15 cellular contexts compared by ENCODE assay signal in the genomic region with DNA sequence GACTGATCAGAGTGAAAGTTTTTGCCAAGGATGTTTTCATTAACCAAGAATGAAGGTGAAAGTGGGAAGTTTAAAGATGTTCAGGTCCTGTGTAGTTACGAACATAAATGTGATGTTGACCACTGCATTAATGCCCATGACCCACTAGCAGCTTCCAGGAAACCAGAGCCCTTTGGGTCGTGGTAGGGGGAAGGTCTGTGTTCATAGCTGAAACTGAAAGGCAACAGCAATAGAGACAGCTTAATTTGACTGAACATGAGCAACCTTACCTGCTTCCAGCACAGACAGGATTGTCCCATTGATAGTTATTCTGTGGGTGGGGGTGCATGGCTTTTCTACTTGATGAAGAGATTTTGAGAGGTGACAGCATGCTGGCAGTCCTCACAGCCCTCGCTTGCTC. TPM values are rescaled to one million over a fixed set of nuclear protein-coding genes. Genes with fewer than 3 reads are reported as not detected.
DNase-seq lines count a peak whose midpoint lies in the region; ATAC-seq lines count a peak whose summit lies in the region.
"Had no signal": no experiment of that assay in that cellular context is flagged by ENCODE, and none has a peak within 500 bp of the region (broad histone marks: within the 10 kb centered on the region; RNA-seq: fewer than 3 reads in every experiment).

No MANE protein-coding gene starts in this region.

- H3K4me1 Mint-ChIP-seq in activated naive CD4-positive, alpha-beta T cell treated with anti-CD3 and anti-CD28 coated beads for 36 hours (ENCODE audit: low read depth) = peaks cover 57% of the 10 kb centered on the region
- H3K4me1 Mint-ChIP-seq in activated naive CD4-positive, alpha-beta T cell treated with anti-CD3 and anti-CD28 coated beads, Interleukin-2, amount 10 ng/mL, durations not matched to agents 7 days and 5 days = peaks cover 42% of the 10 kb centered on the region
- peaks cover 64% of the 10 kb centered on the region for H3K4me1 Mint-ChIP-seq in central memory CD8-positive, alpha-beta T cell
- H3K4me1 Mint-ChIP-seq in stimulated activated naive CD8-positive, alpha-beta T cell treated with anti-CD3 and anti-CD28 coated beads, Interleukin-15, amount 100 ng/mL, for 72 hours = peaks cover 75% of the 10 kb centered on the region

- peaks cover 23% of the 10 kb centered on the region for H3K36me3 Mint-ChIP-seq in activated naive CD4-positive, alpha-beta T cell treated with anti-CD3 and anti-CD28 coated beads for 36 hours (ENCODE audit: low read depth)
- H3K36me3 Mint-ChIP-seq in activated naive CD4-positive, alpha-beta T cell treated with anti-CD3 and anti-CD28 coated beads, Interleukin-2, amount 10 ng/mL, durations not matched to agents 7 days and 5 days = peaks cover 27% of the 10 kb centered on the region
- H3K36me3 Mint-ChIP-seq in central memory CD8-positive, alpha-beta T cell (ENCODE audit: insufficient read depth) = peaks cover 30% of the 10 kb centered on the region

- CTCF ChIA-PET in activated naive CD4-positive, alpha-beta T cell treated with anti-CD3 and anti-CD28 coated beads for 36 hours (lab: Charles Lee) = interaction anchor here (0.8 to 1.2 kb wide), 2 partner anchors 10 to 17 kb away, joined by 3 to 5 read pairs; no protein-coding TSS in a partner anchor
- CTCF ChIA-PET in activated naive CD4-positive, alpha-beta T cell treated with anti-CD3 and anti-CD28 coated beads, Interleukin-2, amount 10 ng/mL, durations not matched to agents 7 days and 5 days (lab: Charles Lee) = no interaction called here

- no peak overlapping the region for H2BK120ac ChIP-seq in mesendoderm (ENCODE audit: low read depth, low read length)

- H4K5ac ChIP-seq in mesendoderm (ENCODE audit: low read length) = no peak overlapping the region

- H3K9me3 Mint-ChIP-seq in activated naive CD4-positive, alpha-beta T cell treated with anti-CD3 and anti-CD28 coated beads for 36 hours = no peaks in the 10 kb centered on the region
- peaks cover 2% of the 10 kb centered on the region for H3K9me3 Mint-ChIP-seq in activated naive CD4-positive, alpha-beta T cell treated with anti-CD3 and anti-CD28 coated beads, Interleukin-2, amount 10 ng/mL, durations not matched to agents 7 days and 5 days
- no peaks in the 10 kb centered on the region for H3K9me3 Mint-ChIP-seq in central memory CD8-positive, alpha-beta T cell
- peaks cover 0 to 8% of the 10 kb centered on the region in 2 donors for H3K9me3 Mint-ChIP-seq in stimulated activated naive CD8-positive, alpha-beta T cell treated with anti-CD3 and anti-CD28 coated beads, Interleukin-15, amount 100 ng/mL, for 72 hours
- H3K9me3 Mint-ChIP-seq: T-helper 1 cell treated with Interleukin-12 subunit alpha and Interleukin-12 subunit beta and Interleukin-4 antibody, amounts not matched to agents 30 μg/mL and 1 μg/mL, for 36 hours had no signal

- no peak overlapping the region for H3K4me2 ChIP-seq in mesendoderm (ENCODE audit: low read length)

- no peak overlapping the region for H3K9ac ChIP-seq in mesendoderm (ENCODE audit: low read length)

- intact Hi-C loops in activated naive CD4-positive, alpha-beta T cell treated with anti-CD3 and anti-CD28 coated beads for 36 hours (cut with micrococcal nuclease) = no loop called here

- no peak overlapping the region for H3K27ac ChIP-seq in mesendoderm (ENCODE audit: low read depth, low read length)

- no peak overlapping the region for H3K4me3 ChIP-seq in mesendoderm (ENCODE audit: low read length)

- H2AK5ac ChIP-seq in mesendoderm (ENCODE audit: low read length) = no peak overlapping the region

- H2BK15ac ChIP-seq in mesendoderm (replicated peaks; ENCODE audit: low read depth) = no peak overlapping the region

- H3K79me1 ChIP-seq in mesendoderm (ENCODE audit: low read length) = peaks cover 19% of the 10 kb centered on the region

- H3K23ac ChIP-seq in mesendoderm (ENCODE audit: low read length) = no peak overlapping the region

- H3K27ac Mint-ChIP-seq in activated naive CD4-positive, alpha-beta T cell treated with anti-CD3 and anti-CD28 coated beads for 36 hours = peak overlapping the region; percentile 13
- no peak overlapping the region for H3K27ac Mint-ChIP-seq in activated naive CD4-positive, alpha-beta T cell treated with anti-CD3 and anti-CD28 coated beads, Interleukin-2, amount 10 ng/mL, durations not matched to agents 7 days and 5 days
- peak overlapping the region; percentile 27 for H3K27ac Mint-ChIP-seq in central memory CD8-positive, alpha-beta T cell (ENCODE audit: low read depth)
- H3K27ac Mint-ChIP-seq in stimulated activated naive CD8-positive, alpha-beta T cell treated with anti-CD3 and anti-CD28 coated beads, Interleukin-15, amount 100 ng/mL, for 72 hours = no peak overlapping the region
- H3K27ac Mint-ChIP-seq: T-helper 1 cell treated with Interleukin-12 subunit alpha and Interleukin-12 subunit beta and Interleukin-4 antibody, amounts not matched to agents 30 μg/mL and 1 μg/mL, for 36 hours had no signal

- no peak overlapping the region for H4K8ac ChIP-seq in mesendoderm (ENCODE audit: low read depth, low read length)

- H3K4me1 ChIP-seq in mesendoderm (ENCODE audit: control insufficient read depth, low read depth, low read length) = no peaks in the 10 kb centered on the region

- no peak overlapping the region for H3K4me3 Mint-ChIP-seq in activated naive CD4-positive, alpha-beta T cell treated with anti-CD3 and anti-CD28 coated beads for 36 hours
- H3K4me3 Mint-ChIP-seq in activated naive CD4-positive, alpha-beta T cell treated with anti-CD3 and anti-CD28 coated beads, Interleukin-2, amount 10 ng/mL, durations not matched to agents 7 days and 5 days = no peak overlapping the region
- H3K4me3 Mint-ChIP-seq in central memory CD8-positive, alpha-beta T cell = no peak overlapping the region
- peak overlapping the region in 1 of 2 donors; percentile 49 for H3K4me3 Mint-ChIP-seq in stimulated activated naive CD8-positive, alpha-beta T cell treated with anti-CD3 and anti-CD28 coated beads, Interleukin-15, amount 100 ng/mL, for 72 hours
- H3K4me3 Mint-ChIP-seq: T-helper 1 cell treated with Interleukin-12 subunit alpha and Interleukin-12 subunit beta and Interleukin-4 antibody, amounts not matched to agents 30 μg/mL and 1 μg/mL, for 36 hours had no signal

- H3K27me3 ChIP-seq in mesendoderm (ENCODE audit: insufficient read depth, low read length, poor library complexity) = no peaks in the 10 kb centered on the region

- no peak overlapping the region for H3K4ac ChIP-seq in mesendoderm (ENCODE audit: low read depth, low read length)

- no peak overlapping the region for H3K18ac ChIP-seq in mesendoderm (ENCODE audit: low read length)

- peaks cover 43% of the 10 kb centered on the region for H3K79me2 ChIP-seq in mesendoderm (ENCODE audit: control insufficient read depth, insufficient read depth, low read length)

- peak; percentile 48 for ATAC-seq in HG02981 (IDR thresholded peaks at IDR 0.05; ENCODE audit: unreplicated experiment)
- no peak for ATAC-seq in central memory CD8-positive, alpha-beta T cell (replicated peaks; ENCODE audit: extremely low read depth, poor library complexity, severe bottlenecking)
- peak; percentile 69 for ATAC-seq in stimulated activated naive CD8-positive, alpha-beta T cell treated with anti-CD3 and anti-CD28 coated beads, Interleukin-15, amount 100 ng/mL, for 72 hours
- ATAC-seq: esophagus mucosa had no signal

- H3K56ac ChIP-seq in mesendoderm (ENCODE audit: low read length) = no peak overlapping the region

- no peak overlapping the region for H2BK5ac ChIP-seq in mesendoderm (ENCODE audit: low read length)

- no peaks in the 10 kb centered on the region for H3K36me3 ChIP-seq in mesendoderm (ENCODE audit: control insufficient read depth, insufficient read depth, low read length)

- WGBS in mesendoderm (ENCODE audit: extremely low coverage, insufficient coverage, low lambda C conversion rate) = no CpG with 5 or more reads among the region's 3 CpGs

- no peak for DNase-seq in activated naive CD4-positive, alpha-beta T cell treated with anti-CD3 and anti-CD28 coated beads for 36 hours
- no peak for DNase-seq in activated naive CD4-positive, alpha-beta T cell treated with anti-CD3 and anti-CD28 coated beads, Interleukin-2, amount 10 ng/mL, durations not matched to agents 7 days and 5 days
- no peak for DNase-seq in central memory CD8-positive, alpha-beta T cell (ENCODE audit: low spot score in 2 of 2)
- no peak for DNase-seq in stimulated activated naive CD8-positive, alpha-beta T cell treated with anti-CD3 and anti-CD28 coated beads, Interleukin-15, amount 100 ng/mL, for 72 hours
- DNase-seq in NCI-H526 treated with DMSO at 0.1 percent for 48 hours (lab: John Stamatoyannopoulos, UW) (no peak), middle frontal gyrus (ENCODE audit: extremely low spot score, low spot score) (no peak), mesendoderm (no peak)
- DNase-seq: ACHN; amygdala; cortex of kidney; NCI-H2081 treated with DMSO at 0.1 percent for 48 hours; stimulated activated CD4-positive, alpha-beta T cell treated with anti-CD3 and anti-CD28 coated beads, Interleukin-15, amount 100 ng/mL, for 24 hours had no signal

- H3K27me3 Mint-ChIP-seq in activated naive CD4-positive, alpha-beta T cell treated with anti-CD3 and anti-CD28 coated beads for 36 hours (ENCODE audit: low read depth) = no peaks in the 10 kb centered on the region
- no peaks in the 10 kb centered on the region for H3K27me3 Mint-ChIP-seq in activated naive CD4-positive, alpha-beta T cell treated with anti-CD3 and anti-CD28 coated beads, Interleukin-2, amount 10 ng/mL, durations not matched to agents 7 days and 5 days
- no peaks in the 10 kb centered on the region for H3K27me3 Mint-ChIP-seq in central memory CD8-positive, alpha-beta T cell
- H3K27me3 Mint-ChIP-seq in stimulated activated naive CD8-positive, alpha-beta T cell treated with anti-CD3 and anti-CD28 coated beads, Interleukin-15, amount 100 ng/mL, for 72 hours = no peaks in the 10 kb centered on the region

RNA-seq across cellular contexts. Expression of a gene that starts 21.1 kb away (rescaled TPM):
- total RNA-seq in activated naive CD4-positive, alpha-beta T cell treated with anti-CD3 and anti-CD28 coated beads for 36 hours = 10 to 100 TPM; 72.5 to 76.8 TPM
- polyA plus RNA-seq in mesendoderm (2013, experiment 1 of 2) = 33.4 TPM
- polyA plus RNA-seq in mesendoderm (2013, experiment 2 of 2) = 31.1 TPM

Comparison
In these comparisons a context has a peak if more than half of its experiments do, and no peak if none do; other contexts are left out.
1. H3K27ac Mint-ChIP-seq: peak in activated naive CD4-positive, alpha-beta T cell treated with anti-CD3 and anti-CD28 coated beads for 36 hours (single experiment) and central memory CD8-positive, alpha-beta T cell (single experiment); none in activated naive CD4-positive, alpha-beta T cell treated with anti-CD3 and anti-CD28 coated beads, Interleukin-2, amount 10 ng/mL, durations not matched to agents 7 days and 5 days (single experiment) and stimulated activated naive CD8-positive, alpha-beta T cell treated with anti-CD3 and anti-CD28 coated beads, Interleukin-15, amount 100 ng/mL, for 72 hours (0 of 2).